In the genomic region with DNA sequence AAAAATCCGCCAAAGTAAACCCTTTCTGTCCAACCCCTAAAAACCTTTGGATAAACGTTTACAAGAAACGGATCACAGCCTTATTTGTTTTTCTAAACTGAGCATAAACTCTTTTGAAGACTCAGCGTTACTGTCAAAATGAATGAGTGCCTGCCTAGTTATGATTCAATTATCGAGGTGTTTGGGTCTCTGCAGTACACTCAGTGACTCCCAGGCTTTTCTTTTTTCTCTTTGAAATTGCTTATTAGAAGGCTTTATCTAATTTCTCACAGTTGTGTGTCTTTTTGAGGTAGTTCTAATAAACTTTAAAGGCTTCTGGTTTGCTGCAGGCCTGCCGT, we compare ENCODE assay signal across 8 cellular contexts. TPM values are rescaled to one million over a fixed set of nuclear protein-coding genes. Genes with fewer than 3 reads are reported as not detected.
DNase-seq lines count a peak whose midpoint lies in the region; ATAC-seq and TF ChIP-seq lines count a peak whose summit lies in the region.

No MANE protein-coding gene starts in this region.

- peak overlapping the region; percentile 97 for H3K4me3 Mint-ChIP-seq in activated CD4-positive, alpha-beta T cell treated with anti-CD3 and anti-CD28 coated beads, Interleukin-2, amount 10 ng/mL, durations not matched to agents 7 days and 5 days

- H3K36me3 ChIP-seq in lower lobe of right lung (no peaks in the 10 kb centered on the region), aorta (ENCODE audit: control insufficient read depth in 1 of 2, insufficient read depth in 2 of 2, low read length in 1 of 2) (no peaks in the 10 kb centered on the region)

- H3K4me1 ChIP-seq in lower lobe of right lung (peaks cover 36% of the 10 kb centered on the region), aorta (ENCODE audit: control insufficient read depth in 1 of 2, insufficient read depth in 2 of 2, low read length in 2 of 2) (peaks cover 0 to 5% of the 10 kb centered on the region in 2 donors)

- H3K27ac Mint-ChIP-seq in activated CD4-positive, alpha-beta T cell treated with anti-CD3 and anti-CD28 coated beads, Interleukin-2, amount 10 ng/mL, durations not matched to agents 7 days and 5 days = peak overlapping the region; percentile 100

- DNase-seq in activated CD4-positive, alpha-beta T cell treated with anti-CD3 and anti-CD28 coated beads, Interleukin-2, amount 10 ng/mL, durations not matched to agents 7 days and 5 days = no peak
- no peak for DNase-seq in activated CD4-positive, alpha-beta T cell treated with anti-CD3 and anti-CD28 coated beads for 4 hours
- DNase-seq in astrocyte of the cerebellum (ENCODE audit: low read depth) = no peak
- DNase-seq in lower lobe of right lung = no peak
- DNase-seq in aorta = no peak
- DNase-seq in HCEC 1CT = no peak
- DNase-seq in Kasumi-1 (lab: John Stamatoyannopoulos, UW) = no peak

- H3K9me3 Mint-ChIP-seq in activated CD4-positive, alpha-beta T cell treated with anti-CD3 and anti-CD28 coated beads, Interleukin-2, amount 10 ng/mL, durations not matched to agents 7 days and 5 days = no peaks in the 10 kb centered on the region

- H3K27ac ChIP-seq in lower lobe of right lung (peak overlapping the region; percentile 100), aorta (ENCODE audit: low read depth in 1 of 2, low read length in 2 of 2) (peak overlapping the region in 1 of 2 donors; percentile 84)

- H3K9me3 ChIP-seq in lower lobe of right lung = no peaks in the 10 kb centered on the region
- H3K9me3 ChIP-seq in aorta (ENCODE audit: control insufficient read depth, low read length) = no peaks in the 10 kb centered on the region

- peaks cover 64% of the 10 kb centered on the region for H3K4me1 Mint-ChIP-seq in activated CD4-positive, alpha-beta T cell treated with anti-CD3 and anti-CD28 coated beads, Interleukin-2, amount 10 ng/mL, durations not matched to agents 7 days and 5 days

- in situ Hi-C loops in astrocyte of the cerebellum (cut with HindIII; ENCODE audit: low sequenced_read_pairs) = no loop called here

- H3K36me3 Mint-ChIP-seq in activated CD4-positive, alpha-beta T cell treated with anti-CD3 and anti-CD28 coated beads, Interleukin-2, amount 10 ng/mL, durations not matched to agents 7 days and 5 days (ENCODE audit: low read depth) = peaks cover 45% of the 10 kb centered on the region

- H3K4me3 ChIP-seq in astrocyte of the cerebellum (ENCODE audit: low read depth, low read length) (peak overlapping the region; percentile 69), lower lobe of right lung (peak overlapping the region; percentile 82), aorta (ENCODE audit: low read length in 2 of 2) (peak overlapping the region; percentile 28 to 85)

- intact Hi-C loops in lower lobe of right lung (cut with DNase I) (no loop called here), aorta (cut with DNase I) (loop anchor here (5.0 to 10.0 kb wide), 2 partner anchors 131 to 148 kb away; no protein-coding TSS in a partner anchor)

- no peaks in the 10 kb centered on the region for H3K27me3 Mint-ChIP-seq in activated CD4-positive, alpha-beta T cell treated with anti-CD3 and anti-CD28 coated beads, Interleukin-2, amount 10 ng/mL, durations not matched to agents 7 days and 5 days

- ATAC-seq in HG03280 (IDR thresholded peaks at IDR 0.05; ENCODE audit: unreplicated experiment) = peak; percentile 3
- peak in 1 of 2 donors; percentile 24 for ATAC-seq in lower lobe of right lung
- ATAC-seq in aorta (ENCODE audit: low FRiP score) = no peak

- POLR2A ChIA-PET in activated CD4-positive, alpha-beta T cell treated with anti-CD3 and anti-CD28 coated beads, Interleukin-2, amount 10 ng/mL, durations not matched to agents 7 days and 5 days (lab: Charles Lee) = interaction anchor here (0.8 kb wide), 1 partner anchor 148 kb away, joined by 3 read pairs; no protein-coding TSS in a partner anchor

- CTCF ChIA-PET in activated CD4-positive, alpha-beta T cell treated with anti-CD3 and anti-CD28 coated beads, Interleukin-2, amount 10 ng/mL, durations not matched to agents 7 days and 5 days (lab: Charles Lee) = interaction anchor here (0.6 to 2.0 kb wide), 2 partner anchors 38 to 208 kb away, joined by 3 to 7 read pairs; a partner anchor contains a TSS

- 0 to 2% methylated on average over 6 of the region's 6 CpGs for WGBS in aorta, 2 donors

- TF ChIP-seq CTCF in astrocyte of the cerebellum (IDR thresholded peaks at IDR 0.05; ENCODE audit: low read depth, low read length, missing control alignments) (no peak), lower lobe of right lung (IDR thresholded peaks at IDR 0.05) (no peak)

- H3K27me3 ChIP-seq in lower lobe of right lung (ENCODE audit: low read depth) = no peaks in the 10 kb centered on the region
- H3K27me3 ChIP-seq in aorta (ENCODE audit: control insufficient read depth in 1 of 2, insufficient read depth in 2 of 2, low read length in 1 of 2) = no peaks in the 10 kb centered on the region

RNA-seq across cellular contexts. Expression of a gene that starts 0.7 kb away (rescaled TPM):
- 10 to 100 TPM; 35.5 to 45.9 TPM for total RNA-seq in activated CD4-positive, alpha-beta T cell treated with anti-CD3 and anti-CD28 coated beads, Interleukin-2, amount 10 ng/mL, durations not matched to agents 7 days and 5 days
- total RNA-seq in lower lobe of right lung = 42.2 TPM
- total RNA-seq in aorta = 10 to 100 TPM; 35.6 to 39.2 TPM
- 1 to 10 TPM; 6.0 to 8.4 TPM for polyA plus RNA-seq in aorta

RNA-seq across cellular contexts. Expression of a gene that starts 36.9 kb away (rescaled TPM):
- total RNA-seq in activated CD4-positive, alpha-beta T cell treated with anti-CD3 and anti-CD28 coated beads, Interleukin-2, amount 10 ng/mL, durations not matched to agents 7 days and 5 days = 1 to 10 TPM; 6.6 to 6.9 TPM
- 11.3 TPM for total RNA-seq in lower lobe of right lung
- total RNA-seq in aorta = 10 to 100 TPM; 13.8 to 16.6 TPM
- 1 to 10 TPM; 2.1 to 2.5 TPM for polyA plus RNA-seq in aorta
